ENCODE assay signal across 20 cellular contexts in genomic region chr15:97684249-97684648, GRCh38.
DNase-seq lines count a peak whose midpoint lies in the region; ATAC-seq and TF ChIP-seq lines count a peak whose summit lies in the region.
"Had no signal": no experiment of that assay in that cellular context is flagged by ENCODE, and none has a peak within 500 bp of the region (broad histone marks: within the 10 kb centered on the region; RNA-seq: fewer than 3 reads in every experiment).

No MANE protein-coding gene starts in this region.

- H3K9me3 ChIP-seq in mucosa of rectum (ENCODE audit: control insufficient read depth in 2 of 2, low read length in 2 of 2) = no peaks in the 10 kb centered on the region
- H3K9me3 ChIP-seq: adrenal gland, gastrocnemius medialis, MG63, thyroid gland had no signal

- H3K9ac ChIP-seq in mucosa of rectum (ENCODE audit: low read depth in 1 of 2, low read length in 2 of 2) = no peak overlapping the region
- H3K9ac ChIP-seq: GM23248 had no signal

- ATAC-seq in GM21717 (IDR thresholded peaks at IDR 0.05; ENCODE audit: unreplicated experiment) = no peak
- ATAC-seq: gastrocnemius medialis had no signal

- H3K27ac ChIP-seq in mucosa of rectum (ENCODE audit: low read depth in 2 of 2, low read length in 2 of 2) (peak overlapping the region; percentile 10 to 11), dorsolateral prefrontal cortex (no peak overlapping the region)
- H3K27ac ChIP-seq: adrenal gland, epithelial cell of prostate, gastrocnemius medialis, GM23248, thyroid gland had no signal

- H3K4me3 ChIP-seq in mucosa of rectum (ENCODE audit: low read length in 2 of 2) (no peak overlapping the region), dorsolateral prefrontal cortex (no peak overlapping the region)
- H3K4me3 ChIP-seq: adrenal gland, gastrocnemius medialis, GM23248, MG63, thyroid gland had no signal

- DNase-seq in NCI-H748 (lab: John Stamatoyannopoulos, UW; ENCODE audit: unreplicated experiment) (peak; percentile 41), NCI-H748 treated with DMSO at 0.1 percent for 48 hours (lab: John Stamatoyannopoulos, UW) (no peak), NCI-H2029 (lab: John Stamatoyannopoulos, UW) (peak; percentile 51), SKM-1 (lab: John Stamatoyannopoulos, UW; ENCODE audit: unreplicated experiment) (peak; percentile 89), dorsolateral prefrontal cortex (no peak)
- DNase-seq in stimulated activated naive CD4-positive, alpha-beta T cell treated with Interleukin-2 at 50 U/mL for 16 hours (lab: John Stamatoyannopoulos, UW) = no peak
- DNase-seq: activated CD4-positive, alpha-beta T cell treated with anti-CD3 and anti-CD28 coated beads for 4 hours; activated effector memory CD4-positive, alpha-beta T cell treated with Interleukin-2 at 50 U/mL for 16 hours; adrenal gland; C1 segment of cervical spinal cord; gastrocnemius medialis; GM23248; MG63; NK-92 treated with Interleukin-12 subunit alpha and Interleukin-12 subunit beta, amount 100 ng/mL, for 24 hours; SIG-M5; stimulated activated CD4-positive, alpha-beta T cell treated with anti-CD3 and anti-CD28 coated beads, Interleukin-12 subunit alpha, Interleukin-12 subunit beta, amount 100 ng/mL, for 4 hours; thyroid gland had no signal

- intact Hi-C loops in dorsolateral prefrontal cortex (cut with DNase I) = no loop called here

- no peaks in the 10 kb centered on the region for H3K27me3 ChIP-seq in mucosa of rectum (ENCODE audit: control insufficient read depth in 2 of 2, insufficient read depth in 2 of 2, low read length in 2 of 2)
- H3K27me3 ChIP-seq in dorsolateral prefrontal cortex = peaks cover 0 to 11% (median 0%) of the 10 kb centered on the region in 45 donors
- H3K27me3 ChIP-seq: adrenal gland, gastrocnemius medialis, thyroid gland had no signal

- no peak for TF ChIP-seq CTCF in dorsolateral prefrontal cortex (IDR thresholded peaks at IDR 0.05 in 54 of 56, conservative IDR thresholded peaks at IDR 0.05 in 2 of 56; ENCODE audit: low read depth in 1 of 56, partially characterized antibody in 56 of 56)

- H3K4me1 ChIP-seq in mucosa of rectum (ENCODE audit: control insufficient read depth in 2 of 2, insufficient read depth in 2 of 2, low read length in 2 of 2) = peaks cover 4 to 17% of the 10 kb centered on the region in 2 donors
- H3K4me1 ChIP-seq: adrenal gland, thyroid gland had no signal

- H3K36me3 ChIP-seq in mucosa of rectum (ENCODE audit: control insufficient read depth in 2 of 2, insufficient read depth in 2 of 2, low read length in 2 of 2) = no peaks in the 10 kb centered on the region
- H3K36me3 ChIP-seq: adrenal gland, gastrocnemius medialis, MG63, thyroid gland had no signal

Comparison
In these comparisons a context has a peak if more than half of its experiments do, and no peak if none do; other contexts are left out.
1. DNase-seq: peak in NCI-H748 (single experiment), NCI-H2029 (single experiment) and SKM-1 (single experiment); none in NCI-H748 treated with DMSO at 0.1 percent for 48 hours (single experiment), stimulated activated naive CD4-positive, alpha-beta T cell treated with Interleukin-2 at 50 U/mL for 16 hours (single experiment) and dorsolateral prefrontal cortex (0 of 10).
2. H3K27ac ChIP-seq: peak in mucosa of rectum (2 of 2); none in dorsolateral prefrontal cortex (0 of 59).